In the genomic region with DNA sequence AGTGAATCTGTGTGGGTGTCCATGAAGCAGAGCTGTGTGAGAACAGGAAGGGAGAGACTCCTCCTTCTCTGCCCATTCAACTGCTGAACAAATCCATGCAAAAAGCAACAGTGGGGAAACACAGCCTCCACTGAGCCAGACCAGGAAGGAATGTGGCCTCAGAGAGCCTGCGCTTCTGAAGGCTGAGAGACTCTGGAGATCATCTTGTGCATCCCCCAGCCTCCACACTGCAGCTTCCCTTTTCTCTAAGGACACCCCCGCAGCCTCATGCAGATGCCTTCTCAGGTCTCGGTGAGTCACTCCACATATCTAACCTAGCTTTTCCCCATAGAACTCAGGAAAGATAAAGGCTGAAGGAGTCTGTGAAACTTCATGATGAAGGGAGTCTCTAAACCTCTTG, we compare ENCODE assay signal across 32 cellular contexts.
"Had no signal": no experiment of that assay in that cellular context is flagged by ENCODE, and none has a peak within 500 bp of the region (broad histone marks: within the 10 kb centered on the region; RNA-seq: fewer than 3 reads in every experiment).

No MANE protein-coding gene starts in this region.

- H3K27ac Mint-ChIP-seq: activated naive CD4-positive, alpha-beta T cell treated with anti-CD3 and anti-CD28 coated beads, Interleukin-2, amount 10 ng/mL, durations not matched to agents 7 days and 5 days; activated naive CD8-positive, alpha-beta T cell treated with anti-CD3 and anti-CD28 coated beads, Interleukin-2, amount 10 ng/mL, durations not matched to agents 7 days and 5 days; nephron; stimulated activated memory B cell treated with anti-CD40 and anti-IgM and Interleukin-4, amounts not matched to agents 10 μg/mL and 1 μg/mL and 100 μg/mL, for 72 hours; stimulated activated naive CD8-positive, alpha-beta T cell treated with anti-CD3 and anti-CD28 coated beads, Interleukin-15, amount 100 ng/mL, for 72 hours; T-helper 2 cell treated with Interferon-gamma antibody and Interleukin-4, amounts not matched to agents 5 μg/mL and 100 μg/mL, for 36 hours had no signal

- H3K9me3 ChIP-seq: breast epithelium, colonic mucosa, gastroesophageal sphincter, left ventricle myocardium inferior, psoas muscle, right atrium auricular region, tibial artery, upper lobe of right lung had no signal

- H3K9me3 Mint-ChIP-seq: activated naive CD4-positive, alpha-beta T cell treated with anti-CD3 and anti-CD28 coated beads, Interleukin-2, amount 10 ng/mL, durations not matched to agents 7 days and 5 days; activated naive CD8-positive, alpha-beta T cell treated with anti-CD3 and anti-CD28 coated beads, Interleukin-2, amount 10 ng/mL, durations not matched to agents 7 days and 5 days; central memory CD8-positive, alpha-beta T cell; nephron; stimulated activated memory B cell treated with anti-CD40 and anti-IgM and Interleukin-4, amounts not matched to agents 10 μg/mL and 1 μg/mL and 100 μg/mL, for 72 hours; T-helper 2 cell treated with Interferon-gamma antibody and Interleukin-4, amounts not matched to agents 5 μg/mL and 100 μg/mL, for 36 hours had no signal

- H3K9ac ChIP-seq: parathyroid adenoma had no signal

- H3K4me2 ChIP-seq: smooth muscle cell had no signal

- H3K27me3 ChIP-seq: breast epithelium, colonic mucosa, gastroesophageal sphincter, right atrium auricular region, tibial artery, upper lobe of right lung had no signal

- H3K4me3 Mint-ChIP-seq: activated naive CD4-positive, alpha-beta T cell treated with anti-CD3 and anti-CD28 coated beads, Interleukin-2, amount 10 ng/mL, durations not matched to agents 7 days and 5 days; activated naive CD8-positive, alpha-beta T cell treated with anti-CD3 and anti-CD28 coated beads, Interleukin-2, amount 10 ng/mL, durations not matched to agents 7 days and 5 days; central memory CD8-positive, alpha-beta T cell; nephron; stimulated activated memory B cell treated with anti-CD40 and anti-IgM and Interleukin-4, amounts not matched to agents 10 μg/mL and 1 μg/mL and 100 μg/mL, for 72 hours; stimulated activated naive CD8-positive, alpha-beta T cell treated with anti-CD3 and anti-CD28 coated beads, Interleukin-15, amount 100 ng/mL, for 72 hours; T-helper 2 cell treated with Interferon-gamma antibody and Interleukin-4, amounts not matched to agents 5 μg/mL and 100 μg/mL, for 36 hours had no signal

- H2AFZ ChIP-seq: parathyroid adenoma had no signal

- H3K4me3 ChIP-seq: breast epithelium, colonic mucosa, gastroesophageal sphincter, left ventricle myocardium inferior, lung, psoas muscle, right atrium auricular region, smooth muscle cell, tibial artery, upper lobe of right lung had no signal

- H3K27ac ChIP-seq: breast epithelium, colonic mucosa, gastroesophageal sphincter, left ventricle myocardium inferior, parathyroid adenoma, psoas muscle, right atrium auricular region, tibial artery, upper lobe of right lung, VCaP had no signal

- DNase-seq: activated CD4-positive, alpha-beta T cell treated with anti-CD3 and anti-CD28 coated beads for 48 hours; activated CD4-positive, alpha-beta T cell treated with anti-CD3 and anti-CD28 coated beads, Interleukin-2, amount 50 U/mL, for 48 hours; activated CD8-positive, alpha-beta memory T cell treated with anti-CD3 and anti-CD28 coated beads for 24 hours; activated gamma-delta T cell; activated naive CD4-positive, alpha-beta T cell treated with anti-CD3 and anti-CD28 coated beads, Interleukin-2, amount 10 ng/mL, durations not matched to agents 7 days and 5 days; activated naive CD8-positive, alpha-beta T cell treated with anti-CD3 and anti-CD28 coated beads, Interleukin-2, amount 10 ng/mL, durations not matched to agents 7 days and 5 days; activated T-cell treated with anti-CD3 and anti-CD28 coated beads, Interleukin-2, amount 50 U/mL, for 1 hour; amniotic stem cell; colonic mucosa; effector memory CD4-positive, alpha-beta T cell; kidney glomerular epithelial cell; left ventricle myocardium inferior; psoas muscle; stimulated activated CD4-positive, alpha-beta T cell treated with anti-CD3 and anti-CD28 coated beads, Interleukin-1b, Interleukin-23, amount 100 ng/mL, for 48 hours; stimulated activated CD4-positive, alpha-beta T cell treated with anti-CD3 and anti-CD28 coated beads, Interleukin-4, amount 100 ng/mL, for 4 hours; stimulated activated CD8-positive, alpha-beta memory T cell treated with anti-CD3 and anti-CD28 coated beads, Interleukin-4, amount 100 ng/mL, for 48 hours; stimulated activated naive CD8-positive, alpha-beta T cell treated with anti-CD3 and anti-CD28 coated beads, Interleukin-15, amount 100 ng/mL, for 72 hours; substantia nigra; T-helper 1 cell; tibial artery; upper lobe of right lung had no signal

- H3K36me3 Mint-ChIP-seq: activated naive CD4-positive, alpha-beta T cell treated with anti-CD3 and anti-CD28 coated beads, Interleukin-2, amount 10 ng/mL, durations not matched to agents 7 days and 5 days; activated naive CD8-positive, alpha-beta T cell treated with anti-CD3 and anti-CD28 coated beads, Interleukin-2, amount 10 ng/mL, durations not matched to agents 7 days and 5 days; stimulated activated memory B cell treated with anti-CD40 and anti-IgM and Interleukin-4, amounts not matched to agents 10 μg/mL and 1 μg/mL and 100 μg/mL, for 72 hours had no signal

- H3K36me3 ChIP-seq: breast epithelium, colonic mucosa, gastroesophageal sphincter, left ventricle myocardium inferior, right atrium auricular region, upper lobe of right lung had no signal

- H3K4me1 Mint-ChIP-seq: activated naive CD4-positive, alpha-beta T cell treated with anti-CD3 and anti-CD28 coated beads, Interleukin-2, amount 10 ng/mL, durations not matched to agents 7 days and 5 days; activated naive CD8-positive, alpha-beta T cell treated with anti-CD3 and anti-CD28 coated beads, Interleukin-2, amount 10 ng/mL, durations not matched to agents 7 days and 5 days; central memory CD8-positive, alpha-beta T cell; stimulated activated memory B cell treated with anti-CD40 and anti-IgM and Interleukin-4, amounts not matched to agents 10 μg/mL and 1 μg/mL and 100 μg/mL, for 72 hours; stimulated activated naive CD8-positive, alpha-beta T cell treated with anti-CD3 and anti-CD28 coated beads, Interleukin-15, amount 100 ng/mL, for 72 hours had no signal

- H3K4me1 ChIP-seq: breast epithelium, colonic mucosa had no signal
